10 cellular contexts compared by ENCODE assay signal in genomic region chr1:27961646-27962221, GRCh38. TPM values are rescaled to one million over a fixed set of nuclear protein-coding genes. Genes with fewer than 3 reads are reported as not detected.
DNase-seq lines count a peak whose midpoint lies in the region; ATAC-seq and TF ChIP-seq lines count a peak whose summit lies in the region.
"Had no signal": no experiment of that assay in that cellular context is flagged by ENCODE, and none has a peak within 500 bp of the region (broad histone marks: within the 10 kb centered on the region; RNA-seq: fewer than 3 reads in every experiment).

No MANE protein-coding gene starts in this region.

- peaks cover 1% of the 10 kb centered on the region for H3K27me3 Mint-ChIP-seq in memory B cell

- peaks cover 7% of the 10 kb centered on the region for H3K36me3 Mint-ChIP-seq in memory B cell

- H3K9me3 ChIP-seq in heart right ventricle = no peaks in the 10 kb centered on the region
- no peaks in the 10 kb centered on the region for H3K9me3 ChIP-seq in right cardiac atrium (ENCODE audit: control insufficient read depth, low read length)
- H3K9me3 ChIP-seq in adrenal gland (replicated peaks in 1 of 3) = no peaks in the 10 kb centered on the region
- no peaks in the 10 kb centered on the region for H3K9me3 ChIP-seq in upper lobe of left lung

- no peak for ATAC-seq in heart right ventricle
- ATAC-seq in right cardiac atrium = no peak
- ATAC-seq in memory B cell (ENCODE audit: low read depth) = no peak
- no peak for ATAC-seq in upper lobe of left lung (ENCODE audit: low FRiP score in 2 of 2)
- ATAC-seq: activated CD4-positive, CD25-positive, alpha-beta regulatory T cell treated with anti-CD3 and anti-CD28 coated beads, Interleukin-2, amount 50 U/mL, for 24 hours had no signal

- H3K4me3 ChIP-seq in heart right ventricle (peak overlapping the region in 3 of 10 donors; percentile 81 to 92 (median 88)), right cardiac atrium (ENCODE audit: low read length) (no peak overlapping the region), adrenal gland (no peak overlapping the region), upper lobe of left lung (peak overlapping the region in 1 of 4 donors; percentile 81)

- intact Hi-C loops in heart right ventricle (cut with DNase I) = no loop called here
- intact Hi-C loops in right cardiac atrium (cut with DNase I) = no loop called here
- intact Hi-C loops in adrenal gland (cut with DNase I) = no loop called here

- no peaks in the 10 kb centered on the region for H3K9me3 Mint-ChIP-seq in memory B cell

- no peaks in the 10 kb centered on the region for H3K27me3 ChIP-seq in heart right ventricle
- H3K27me3 ChIP-seq in right cardiac atrium (ENCODE audit: control insufficient read depth, insufficient read depth) = no peaks in the 10 kb centered on the region
- H3K27me3 ChIP-seq in adrenal gland = no peaks in the 10 kb centered on the region
- no peaks in the 10 kb centered on the region for H3K27me3 ChIP-seq in upper lobe of left lung

- peaks cover 0 to 37% (median 7%) of the 10 kb centered on the region in 9 donors for H3K36me3 ChIP-seq in heart right ventricle
- H3K36me3 ChIP-seq in adrenal gland (replicated peaks in 1 of 2) = peaks cover 0 to 15% of the 10 kb centered on the region in 2 donors
- peaks cover 6 to 34% (median 25%) of the 10 kb centered on the region in 4 donors for H3K36me3 ChIP-seq in upper lobe of left lung

- TF ChIP-seq EP300 in upper lobe of left lung (IDR thresholded peaks at IDR 0.05) = no peak

- TF ChIP-seq CTCF in heart right ventricle (IDR thresholded peaks at IDR 0.05) (no peak), adrenal gland (IDR thresholded peaks at IDR 0.05) (no peak), upper lobe of left lung (IDR thresholded peaks at IDR 0.05) (no peak)

- TF ChIP-seq POLR2A in adrenal gland (IDR thresholded peaks at IDR 0.05) (no peak), upper lobe of left lung (IDR thresholded peaks at IDR 0.05) (no peak)

- H3K4me1 Mint-ChIP-seq in memory B cell = peaks cover 13% of the 10 kb centered on the region

- H3K4me1 ChIP-seq in heart right ventricle = peaks cover 7 to 31% (median 27%) of the 10 kb centered on the region in 9 donors
- peaks cover 7% of the 10 kb centered on the region for H3K4me1 ChIP-seq in right cardiac atrium (ENCODE audit: control insufficient read depth, insufficient read depth, low read length)
- peaks cover 13 to 22% of the 10 kb centered on the region in 2 donors for H3K4me1 ChIP-seq in adrenal gland (replicated peaks in 1 of 2)
- H3K4me1 ChIP-seq in upper lobe of left lung = peaks cover 18 to 33% (median 24%) of the 10 kb centered on the region in 4 donors

- DNase-seq in heart right ventricle (no peak), right cardiac atrium (no peak), adrenal gland (no peak), memory B cell (ENCODE audit: low spot score in 2 of 2) (no peak), upper lobe of left lung (no peak), NCI-H1048 (lab: John Stamatoyannopoulos, UW) (no peak), cerebellar cortex (ENCODE audit: low spot score) (no peak), NCI-H1694 (lab: John Stamatoyannopoulos, UW) (no peak)
- DNase-seq: NCI-H345 had no signal

- WGBS in heart right ventricle, 2 donors = 55 to 65% methylated on average over 4 of the region's 4 CpGs
- WGBS in right cardiac atrium = 57% methylated on average over 4 of the region's 4 CpGs
- WGBS in adrenal gland, 4 donors = 54 to 65% (median 57%) methylated on average over 3 to 4 of the region's 4 CpGs
- WGBS in upper lobe of left lung, 2 donors = 59 to 62% methylated on average over 3 to 4 of the region's 4 CpGs

- H3K27ac ChIP-seq in heart right ventricle = peak overlapping the region in 6 of 10 donors; percentile 58 to 95 (median 92)
- H3K27ac ChIP-seq in right cardiac atrium (ENCODE audit: low read length) = no peak overlapping the region
- H3K27ac ChIP-seq in adrenal gland = peak overlapping the region in 3 of 5 donors; percentile 85 to 92 (median 89)
- peak overlapping the region; percentile 39 to 95 (median 91) for H3K27ac ChIP-seq in upper lobe of left lung

- no peak overlapping the region for H3K27ac Mint-ChIP-seq in memory B cell

- peak overlapping the region; percentile 86 for H3K4me3 Mint-ChIP-seq in memory B cell

RNA-seq across cellular contexts. Expression of gene XKR8, which starts 2.0 kb away (rescaled TPM):
- total RNA-seq in heart right ventricle (1 to 10 TPM; 2.2 to 6.0 (median 4.3) TPM), right cardiac atrium (1 to 10 TPM; 5.3 to 6.9 (median 6.1) TPM), adrenal gland (10 to 100 TPM in 2 of 8 donors, 1 to 10 TPM in 6; 3.3 to 10.7 (median 6.6) TPM), upper lobe of left lung (10 to 100 TPM in 2 of 6 donors, 1 to 10 TPM in 4; 3.1 to 13.5 (median 8.6) TPM)
- polyA plus RNA-seq in heart right ventricle (1 to 10 TPM; 4.3 to 5.0 TPM), right cardiac atrium (5.5 TPM), adrenal gland (1 to 10 TPM; 2.7 to 8.0 (median 5.3) TPM)

RNA-seq across cellular contexts. Expression of gene SMPDL3B, which starts 26.9 kb away (rescaled TPM):
- total RNA-seq in heart right ventricle (under 1 TPM in 3 of 10 donors, not detected in 7; 0.44 to 0.83 (median 0.56) TPM), right cardiac atrium (1 to 10 TPM in 1 of 4 donors, under 1 TPM in 3; 0.31 to 2.1 (median 0.40) TPM), adrenal gland (not detected), upper lobe of left lung (10 to 100 TPM in 5 of 6 donors, 1 to 10 TPM in 1; 7.3 to 57.1 (median 27.2) TPM)
- polyA plus RNA-seq in heart right ventricle (under 1 TPM in 1 of 2 donors, not detected in 1; 0.04 TPM), right cardiac atrium (0.11 TPM), adrenal gland (under 1 TPM in 1 of 3 donors, not detected in 2; 0.26 TPM)

RNA-seq across cellular contexts. Expression of gene RPA2, which starts 47.4 kb away (rescaled TPM):
- 10 to 100 TPM; 20.2 to 63.5 (median 23.0) TPM for total RNA-seq in heart right ventricle
- 10 to 100 TPM; 14.3 to 34.2 TPM for polyA plus RNA-seq in heart right ventricle
- total RNA-seq in right cardiac atrium = 10 to 100 TPM; 26.8 to 38.3 (median 32.2) TPM
- 32.4 TPM for polyA plus RNA-seq in right cardiac atrium
- total RNA-seq in adrenal gland = 10 to 100 TPM; 16.8 to 43.9 (median 32.1) TPM
- 10 to 100 TPM; 15.6 to 36.4 (median 20.2) TPM for polyA plus RNA-seq in adrenal gland
- total RNA-seq in upper lobe of left lung = 10 to 100 TPM in 5 of 6 donors, 1 to 10 TPM in 1; 9.7 to 28.4 (median 19.0) TPM
